Comparison of ENCODE assay signal across 24 cellular contexts in genomic region chr3:88192010-88192409, GRCh38.
"Had no signal": no experiment of that assay in that cellular context is flagged by ENCODE, and none has a peak within 500 bp of the region (broad histone marks: within the 10 kb centered on the region; RNA-seq: fewer than 3 reads in every experiment).

No MANE protein-coding gene starts in this region.

- H3K36me3 ChIP-seq: gastroesophageal sphincter, heart right ventricle, right lobe of liver, thoracic aorta, tibial nerve, upper lobe of left lung, uterus had no signal

- H3K9ac ChIP-seq: parathyroid adenoma had no signal

- H3K27ac Mint-ChIP-seq: effector memory CD8-positive, alpha-beta T cell; memory B cell; naive B cell; natural killer cell treated with Interleukin-12 subunit alpha and Interleukin-12 subunit beta and Interleukin-15 and Interleukin-18, amount 100 ng/mL, for 72 hours; progenitor cell of endocrine pancreas; stimulated activated naive B cell treated with anti-CD40 and anti-IgM and Interleukin-4, amounts not matched to agents 10 μg/mL and 1 μg/mL and 100 μg/mL, for 72 hours; stimulated activated naive CD8-positive, alpha-beta T cell treated with anti-CD3 and anti-CD28 coated beads, Interleukin-15, Interleukin-2, amounts not matched to agents 100 ng/mL and 50 ng/mL, for 24 hours had no signal

- H3K79me2 ChIP-seq: parathyroid adenoma had no signal

- H3K4me3 ChIP-seq: gastroesophageal sphincter, heart right ventricle, lung, mucosa of descending colon, right lobe of liver, thoracic aorta, tibial nerve, upper lobe of left lung, uterus had no signal

- H3K9me3 Mint-ChIP-seq: effector memory CD8-positive, alpha-beta T cell; memory B cell had no signal

- H3K27me3 ChIP-seq: gastroesophageal sphincter, heart right ventricle, right lobe of liver, tibial nerve, upper lobe of left lung, uterus had no signal

- ATAC-seq: effector memory CD8-positive, alpha-beta T cell; gastroesophageal sphincter; heart right ventricle; left lobe of liver; mucosa of descending colon; natural killer cell treated with Interleukin-12 subunit alpha and Interleukin-12 subunit beta and Interleukin-15 and Interleukin-18, amount 100 ng/mL, for 72 hours; right lobe of liver; stimulated activated naive B cell treated with anti-CD40 and anti-IgM and Interleukin-4, amounts not matched to agents 10 μg/mL and 1 μg/mL and 100 μg/mL, for 72 hours had no signal

- DNase-seq: cortex of kidney; effector memory CD8-positive, alpha-beta T cell; heart right ventricle; hippocampal formation; mucosa of descending colon; naive B cell; right lobe of liver; small intestine; stimulated activated CD4-positive, alpha-beta T cell treated with anti-CD3 and anti-CD28 coated beads, Interleukin-15, amount 100 ng/mL, for 24 hours; stimulated activated CD4-positive, alpha-beta T cell treated with anti-CD3 and anti-CD28 coated beads, Interleukin-2, amount 100 ng/mL, for 48 hours; stimulated activated naive B cell treated with anti-CD40 and anti-IgM and Interleukin-4, amounts not matched to agents 10 μg/mL and 1 μg/mL and 100 μg/mL, for 72 hours; upper lobe of left lung; uterus had no signal

- H3K27ac ChIP-seq: gastroesophageal sphincter, heart right ventricle, parathyroid adenoma, right lobe of liver, thoracic aorta, tibial nerve, upper lobe of left lung, uterus had no signal

- H3K27me3 Mint-ChIP-seq: effector memory CD8-positive, alpha-beta T cell; memory B cell; naive B cell; natural killer cell treated with Interleukin-12 subunit alpha and Interleukin-12 subunit beta and Interleukin-15 and Interleukin-18, amount 100 ng/mL, for 72 hours; progenitor cell of endocrine pancreas; stimulated activated naive B cell treated with anti-CD40 and anti-IgM and Interleukin-4, amounts not matched to agents 10 μg/mL and 1 μg/mL and 100 μg/mL, for 72 hours; stimulated activated naive CD8-positive, alpha-beta T cell treated with anti-CD3 and anti-CD28 coated beads, Interleukin-15, Interleukin-2, amounts not matched to agents 100 ng/mL and 50 ng/mL, for 24 hours had no signal

- H3K36me3 Mint-ChIP-seq: memory B cell; naive B cell; natural killer cell treated with Interleukin-12 subunit alpha and Interleukin-12 subunit beta and Interleukin-15 and Interleukin-18, amount 100 ng/mL, for 72 hours; stimulated activated naive B cell treated with anti-CD40 and anti-IgM and Interleukin-4, amounts not matched to agents 10 μg/mL and 1 μg/mL and 100 μg/mL, for 72 hours had no signal

- H2AFZ ChIP-seq: parathyroid adenoma had no signal

- H3K4me3 Mint-ChIP-seq: effector memory CD8-positive, alpha-beta T cell; memory B cell; naive B cell; natural killer cell treated with Interleukin-12 subunit alpha and Interleukin-12 subunit beta and Interleukin-15 and Interleukin-18, amount 100 ng/mL, for 72 hours; neural crest cell; stimulated activated naive B cell treated with anti-CD40 and anti-IgM and Interleukin-4, amounts not matched to agents 10 μg/mL and 1 μg/mL and 100 μg/mL, for 72 hours; stimulated activated naive CD8-positive, alpha-beta T cell treated with anti-CD3 and anti-CD28 coated beads, Interleukin-15, Interleukin-2, amounts not matched to agents 100 ng/mL and 50 ng/mL, for 24 hours had no signal

- H3K9me3 ChIP-seq: gastroesophageal sphincter, mucosa of descending colon, right lobe of liver, thoracic aorta, upper lobe of left lung, uterus had no signal

- H3K4me1 ChIP-seq: gastroesophageal sphincter, heart right ventricle, parathyroid adenoma, right lobe of liver, tibial nerve, upper lobe of left lung, uterus had no signal
